26 cellular contexts compared by ENCODE assay signal in the genomic region with DNA sequence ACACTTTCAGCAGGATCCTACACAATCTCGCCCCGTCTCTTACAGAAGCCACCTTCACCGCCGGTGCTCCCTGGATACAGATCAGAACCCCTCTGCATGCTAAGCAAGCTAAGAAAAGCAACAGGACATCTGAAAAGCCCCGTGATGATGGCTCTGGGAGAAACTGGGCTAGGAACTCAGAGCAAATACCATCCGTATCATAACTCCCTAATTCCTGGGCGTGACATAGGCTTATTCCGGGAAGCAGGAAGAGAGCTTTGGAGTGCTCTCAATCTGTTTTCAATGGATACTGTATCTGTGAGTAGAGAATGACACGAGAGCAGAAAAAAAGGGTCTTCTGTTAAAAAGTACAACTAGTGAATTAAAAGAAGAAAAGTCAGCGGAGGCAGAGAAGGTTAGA.
DNase-seq lines count a peak whose midpoint lies in the region; ATAC-seq and TF ChIP-seq lines count a peak whose summit lies in the region.
"Had no signal": no experiment of that assay in that cellular context is flagged by ENCODE, and none has a peak within 500 bp of the region (broad histone marks: within the 10 kb centered on the region; RNA-seq: fewer than 3 reads in every experiment).

No MANE protein-coding gene starts in this region.

- no peaks in the 10 kb centered on the region for H3K27me3 ChIP-seq in Panc1 (ENCODE audit: control insufficient read depth, insufficient read depth, low read length)
- H3K27me3 ChIP-seq: SJSA1, upper lobe of right lung had no signal

- H3K4me3 ChIP-seq in Panc1 (ENCODE audit: low read depth in 2 of 2, low read length in 2 of 2) = no peak overlapping the region
- H3K4me3 ChIP-seq: left lung, prostate gland, SJSA1, upper lobe of right lung had no signal

- peaks cover 6% of the 10 kb centered on the region; the same call in 1 of the 2 replicates for H3K9me3 ChIP-seq in Panc1 (ENCODE audit: control insufficient read depth, insufficient read depth, low read depth, low read length)
- H3K9me3 ChIP-seq: left lung, prostate gland, SJSA1, upper lobe of right lung had no signal

- intact Hi-C loops in Right ventricle myocardium inferior (cut with DNase I) = no loop called here
- intact Hi-C loops in cardiac septum (cut with DNase I) = no loop called here
- intact Hi-C loops in Panc1 (cut with micrococcal nuclease; ENCODE audit: unreplicated experiment) = no loop called here

- DNase-seq in Right ventricle myocardium inferior (ENCODE audit: missing footprints) (no peak), cardiac septum (ENCODE audit: low spot score) (no peak), Panc1 (ENCODE audit: low read depth, low spot score) (no peak), mesothelial cell of epicardium (ENCODE audit: low spot score in 2 of 2, unreplicated experiment in 2 of 2) (no peak), type B pancreatic cell (ENCODE audit: extremely low spot score, unreplicated experiment) (no peak), glomerular visceral epithelial cell (ENCODE audit: extremely low spot score) (no peak), NCI-H2227 treated with DMSO at 0.1 percent for 48 hours (lab: John Stamatoyannopoulos, UW) (no peak)
- DNase-seq: activated CD4-positive, alpha-beta T cell treated with anti-CD3 and anti-CD28 coated beads for 48 hours; CD4-positive, alpha-beta memory T cell; H7; Karpas-422; left lung; naive B cell; NCI-H1417; NCI-H2029; NCI-H774; nucleus accumbens; T1000; upper lobe of right lung; WERI-Rb-1 had no signal

- H3K4me1 Mint-ChIP-seq in mesothelial cell of epicardium (peaks cover 31% of the 10 kb centered on the region), type B pancreatic cell (ENCODE audit: unreplicated experiment) (peaks cover 17% of the 10 kb centered on the region)
- H3K4me1 Mint-ChIP-seq: stimulated activated effector memory CD8-positive, alpha-beta T cell treated with anti-CD3 and anti-CD28 coated beads, Interleukin-12 subunit alpha, Interleukin-12 subunit beta, amount 100 ng/mL, for 72 hours had no signal

- peak overlapping the region; percentile 60 for H3K27ac ChIP-seq in Panc1 (ENCODE audit: low read length)
- H3K27ac ChIP-seq: left lung, prostate gland, SJSA1, upper lobe of right lung, WERI-Rb-1 had no signal

- H3K9me3 Mint-ChIP-seq in mesothelial cell of epicardium = no peaks in the 10 kb centered on the region
- H3K9me3 Mint-ChIP-seq in type B pancreatic cell = peaks cover 5% of the 10 kb centered on the region
- H3K9me3 Mint-ChIP-seq: CD4-positive, alpha-beta memory T cell; naive B cell; stimulated activated effector memory CD8-positive, alpha-beta T cell treated with anti-CD3 and anti-CD28 coated beads, Interleukin-12 subunit alpha, Interleukin-12 subunit beta, amount 100 ng/mL, for 72 hours had no signal

- no peak overlapping the region for H3K4me3 Mint-ChIP-seq in mesothelial cell of epicardium
- no peak overlapping the region for H3K4me3 Mint-ChIP-seq in type B pancreatic cell
- H3K4me3 Mint-ChIP-seq: activated naive CD8-positive, alpha-beta T cell; CD4-positive, alpha-beta memory T cell; stimulated activated effector memory CD8-positive, alpha-beta T cell treated with anti-CD3 and anti-CD28 coated beads, Interleukin-12 subunit alpha, Interleukin-12 subunit beta, amount 100 ng/mL, for 72 hours had no signal

- no peak for TF ChIP-seq CTCF in Panc1 (IDR thresholded peaks at IDR 0.05)
- TF ChIP-seq CTCF in mesothelial cell of epicardium (IDR thresholded peaks at IDR 0.05; ENCODE audit: unreplicated experiment) = no peak
- no peak for TF ChIP-seq CTCF in type B pancreatic cell (conservative IDR thresholded peaks at IDR 0.05)

- peak; percentile 34 for ATAC-seq in Right ventricle myocardium inferior
- no peak for ATAC-seq in Panc1
- no peak for ATAC-seq in GM18867 (IDR thresholded peaks at IDR 0.05; ENCODE audit: unreplicated experiment)
- ATAC-seq: HepG2; left lung; stimulated activated effector memory CD8-positive, alpha-beta T cell treated with anti-CD3 and anti-CD28 coated beads, Interleukin-12 subunit alpha, Interleukin-12 subunit beta, amount 100 ng/mL, for 72 hours had no signal

- H3K36me3 Mint-ChIP-seq in mesothelial cell of epicardium (no peaks in the 10 kb centered on the region), type B pancreatic cell (no peaks in the 10 kb centered on the region)
- H3K36me3 Mint-ChIP-seq: activated naive CD8-positive, alpha-beta T cell; CD4-positive, alpha-beta memory T cell; stimulated activated effector memory CD8-positive, alpha-beta T cell treated with anti-CD3 and anti-CD28 coated beads, Interleukin-12 subunit alpha, Interleukin-12 subunit beta, amount 100 ng/mL, for 72 hours had no signal

- CTCF ChIA-PET in Panc1 (lab: Charles Lee) = no interaction called here

- H3K36me3 ChIP-seq in Panc1 (ENCODE audit: control insufficient read depth, insufficient read depth, low read length) = no peaks in the 10 kb centered on the region
- H3K36me3 ChIP-seq: left lung, prostate gland, SJSA1, upper lobe of right lung, WERI-Rb-1 had no signal

- peak overlapping the region; percentile 3 for H3K27ac Mint-ChIP-seq in mesothelial cell of epicardium
- H3K27ac Mint-ChIP-seq in type B pancreatic cell = peak overlapping the region; percentile 2
- H3K27ac Mint-ChIP-seq: activated naive CD8-positive, alpha-beta T cell; naive B cell; stimulated activated effector memory CD8-positive, alpha-beta T cell treated with anti-CD3 and anti-CD28 coated beads, Interleukin-12 subunit alpha, Interleukin-12 subunit beta, amount 100 ng/mL, for 72 hours had no signal

- no TSS peak for BruUV-seq in Panc1 (replicated peaks; lab: Mats Ljungman, UMichigan)

- peaks cover 18% of the 10 kb centered on the region for H3K4me1 ChIP-seq in Panc1 (ENCODE audit: control insufficient read depth, insufficient read depth, low read length)
- H3K4me1 ChIP-seq: prostate gland had no signal

- POLR2A ChIA-PET in Panc1 (lab: Charles Lee) = no interaction called here

- in situ Hi-C loops in Panc1 (cut with HindIII; ENCODE audit: low pct_unique_long_range_greater_than_20kb, low sequenced_read_pairs) = no loop called here

- H3K27me3 Mint-ChIP-seq in mesothelial cell of epicardium (ENCODE audit: low read depth) (no peaks in the 10 kb centered on the region), type B pancreatic cell (no peaks in the 10 kb centered on the region)
- H3K27me3 Mint-ChIP-seq: activated naive CD8-positive, alpha-beta T cell; CD4-positive, alpha-beta memory T cell had no signal
